1 cellular context compared by ENCODE assay signal in the genomic region with DNA sequence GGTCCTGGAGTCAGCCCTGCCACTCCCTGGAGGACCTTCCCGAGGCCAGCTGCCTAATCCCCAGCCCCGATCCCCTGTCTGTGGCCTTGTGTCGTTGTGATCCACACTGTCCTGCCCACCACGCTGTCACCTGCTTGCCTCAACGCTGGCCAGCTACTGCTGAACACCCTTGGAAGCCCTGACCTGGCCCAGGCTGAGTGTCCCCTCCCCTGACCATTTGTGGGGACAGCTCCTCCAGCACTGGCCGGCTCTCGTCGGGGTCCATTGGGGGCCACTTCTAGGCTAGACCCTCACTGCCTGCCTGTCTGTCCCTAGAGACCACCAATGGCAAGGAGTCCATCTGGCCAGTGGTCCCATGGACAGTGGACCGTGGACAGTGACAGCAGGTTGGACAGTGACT.
TF ChIP-seq lines count a peak whose summit lies in the region.

No MANE protein-coding gene starts in this region.

TF ChIP-seq in K562, 482 proteins besides CTCF, POLR2A, EP300 and RAD21:
- TF ChIP-seq CHD2 (IDR thresholded peaks at IDR 0.05; ENCODE audit: low read depth, low read length): no peak
- TF ChIP-seq EZH2 (IDR thresholded peaks at IDR 0.05; ENCODE audit: borderline replicate concordance, low read depth, low read length): 0 out of 2 replicates have a peak, but pooled peaks have one; percentile 2
